Comparison of ENCODE assay signal across 11 cellular contexts in the genomic region with DNA sequence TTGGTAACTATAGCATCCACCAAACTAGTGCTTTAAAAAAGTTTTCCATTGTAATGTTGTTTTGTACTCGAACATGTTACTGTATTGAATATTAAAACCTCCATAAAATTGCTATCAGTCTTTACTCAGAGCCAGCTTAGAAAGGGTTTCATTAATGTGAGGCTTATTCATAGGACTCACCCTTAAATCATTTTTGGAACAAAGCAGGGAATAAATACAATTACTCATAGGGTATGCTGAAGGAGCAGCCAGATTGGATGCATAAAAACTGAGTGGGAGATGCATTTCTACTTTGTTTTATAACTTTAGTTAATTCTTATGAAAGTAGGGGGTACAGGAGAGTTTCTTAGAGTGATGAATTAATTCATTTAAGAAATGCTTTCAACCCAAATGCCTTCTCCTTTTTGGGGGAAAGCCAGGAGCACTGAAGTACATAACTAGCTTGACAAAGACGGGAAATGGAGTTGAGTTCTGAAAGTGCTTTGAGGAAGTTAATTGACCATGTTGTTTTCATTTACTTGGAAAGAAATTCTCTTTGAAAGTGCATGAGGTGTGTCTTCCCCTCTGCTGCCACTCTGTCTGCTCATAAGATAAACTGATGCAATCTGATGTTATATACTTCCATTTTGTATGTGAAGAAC.
DNase-seq lines count a peak whose midpoint lies in the region; ATAC-seq and TF ChIP-seq lines count a peak whose summit lies in the region.
"Had no signal": no experiment of that assay in that cellular context is flagged by ENCODE, and none has a peak within 500 bp of the region (broad histone marks: within the 10 kb centered on the region; RNA-seq: fewer than 3 reads in every experiment).

No MANE protein-coding gene starts in this region.

- peak; percentile 27 for ATAC-seq in lung (ENCODE audit: insufficient read depth, low FRiP score)
- no peak for ATAC-seq in WTC11
- ATAC-seq: HepG2 had no signal

- H3K4me1 ChIP-seq in lung (ENCODE audit: control insufficient read depth in 2 of 2, insufficient read depth in 2 of 2, low read length in 2 of 2), result no peaks in the 10 kb centered on the region
- no peaks in the 10 kb centered on the region for H3K4me1 ChIP-seq in CD4-positive, alpha-beta memory T cell (ENCODE audit: insufficient read depth, low read length)

- TF ChIP-seq CTCF in lung (IDR thresholded peaks at IDR 0.05; ENCODE audit: control extremely low read depth, extremely low read depth), result no peak
- no peak for TF ChIP-seq CTCF in WTC11 (IDR thresholded peaks at IDR 0.05)
- no peak for TF ChIP-seq CTCF in GM10266 (IDR thresholded peaks at IDR 0.05; ENCODE audit: control insufficient read depth, insufficient read depth, low read depth, missing control alignments)

- no peaks in the 10 kb centered on the region for H3K36me3 ChIP-seq in lung (ENCODE audit: control insufficient read depth in 2 of 2, insufficient read depth in 2 of 2, low read length in 2 of 2)
- no peaks in the 10 kb centered on the region for H3K36me3 ChIP-seq in CD4-positive, alpha-beta memory T cell (ENCODE audit: insufficient read depth, low read length)

- DNase-seq in AG20443 (ENCODE audit: low spot score) (peak; percentile 47), HCEC 1CT (peak; percentile 15), SKM-1 treated with dmso at 0.1 percent for 144 hours (lab: John Stamatoyannopoulos, UW; ENCODE audit: unreplicated experiment) (peak; percentile 40), lung (ENCODE audit: low spot score) (no peak), WTC11 (ENCODE audit: low spot score) (no peak), GM10266 (ENCODE audit: extremely low spot score) (no peak), DMS153 (lab: John Stamatoyannopoulos, UW) (no peak)
- DNase-seq in CD4-positive, alpha-beta memory T cell, result no peak
- DNase-seq: CD8-positive, alpha-beta memory T cell; nephron progenitor cell had no signal

- intact Hi-C loops in CD4-positive, alpha-beta memory T cell (cut with micrococcal nuclease), result no loop called here

- no peaks in the 10 kb centered on the region for H3K36me3 Mint-ChIP-seq in WTC11
- no peaks in the 10 kb centered on the region for H3K36me3 Mint-ChIP-seq in CD4-positive, alpha-beta memory T cell
- H3K36me3 Mint-ChIP-seq: CD8-positive, alpha-beta memory T cell had no signal

- WGBS in lung, 2 donors, result 44 to 53% methylated on average over 2 of the region's 2 CpGs

- CTCF ChIA-PET in WTC11 (lab: Charles Lee), result no interaction called here
- CTCF ChIA-PET in CD4-positive, alpha-beta memory T cell (lab: Charles Lee; ENCODE audit: partially characterized antibody), result no interaction called here

- H3K4me1 Mint-ChIP-seq in WTC11, result 0 out of 2 replicates have a peak, but pooled peaks cover 3% of the 10 kb centered on the region
- no peaks in the 10 kb centered on the region for H3K4me1 Mint-ChIP-seq in CD4-positive, alpha-beta memory T cell
- H3K4me1 Mint-ChIP-seq: CD8-positive, alpha-beta memory T cell had no signal

- H3K4me3 ChIP-seq in lung, result no peak overlapping the region
- H3K4me3 ChIP-seq in CD4-positive, alpha-beta memory T cell (ENCODE audit: low read length in 2 of 2), result no peak overlapping the region

- POLR2A ChIA-PET in WTC11 (lab: Charles Lee), result no interaction called here
- POLR2A ChIA-PET in CD4-positive, alpha-beta memory T cell (lab: Charles Lee; ENCODE audit: partially characterized antibody), result no interaction called here

- no peaks in the 10 kb centered on the region for H3K9me3 Mint-ChIP-seq in WTC11
- no peaks in the 10 kb centered on the region for H3K9me3 Mint-ChIP-seq in CD4-positive, alpha-beta memory T cell
- H3K9me3 Mint-ChIP-seq: CD8-positive, alpha-beta memory T cell; nephron progenitor cell had no signal

- H3K27me3 ChIP-seq in lung (ENCODE audit: control insufficient read depth, insufficient read depth), result no peaks in the 10 kb centered on the region
- no peaks in the 10 kb centered on the region for H3K27me3 ChIP-seq in CD4-positive, alpha-beta memory T cell (ENCODE audit: insufficient read depth, low read length)

- no peaks in the 10 kb centered on the region for H3K9me3 ChIP-seq in lung (ENCODE audit: control insufficient read depth in 2 of 2, insufficient read depth in 1 of 2, low read length in 1 of 2)
- no peaks in the 10 kb centered on the region for H3K9me3 ChIP-seq in CD4-positive, alpha-beta memory T cell (ENCODE audit: control insufficient read depth in 1 of 2, low read length in 2 of 2)

- no peak overlapping the region for H3K27ac Mint-ChIP-seq in WTC11
- H3K27ac Mint-ChIP-seq in CD4-positive, alpha-beta memory T cell, result no peak overlapping the region
- H3K27ac Mint-ChIP-seq: CD8-positive, alpha-beta memory T cell; nephron progenitor cell had no signal

- H3K27ac ChIP-seq in lung (ENCODE audit: low read depth in 1 of 2, low read length in 1 of 2), result no peak overlapping the region
- H3K27ac ChIP-seq in CD4-positive, alpha-beta memory T cell (ENCODE audit: low read depth, low read length), result no peak overlapping the region

- no peak overlapping the region for H3K4me3 Mint-ChIP-seq in WTC11
- no peak overlapping the region for H3K4me3 Mint-ChIP-seq in CD4-positive, alpha-beta memory T cell
- H3K4me3 Mint-ChIP-seq: CD8-positive, alpha-beta memory T cell; nephron progenitor cell had no signal

- no peaks in the 10 kb centered on the region for H3K27me3 Mint-ChIP-seq in WTC11 (ENCODE audit: low read depth)
- peaks cover 7 to 10% of the 10 kb centered on the region in 2 donors for H3K27me3 Mint-ChIP-seq in CD4-positive, alpha-beta memory T cell

TF ChIP-seq in WTC11, 78 proteins besides CTCF, POLR2A, EP300 and RAD21:
- TF ChIP-seq, protein P1, sequence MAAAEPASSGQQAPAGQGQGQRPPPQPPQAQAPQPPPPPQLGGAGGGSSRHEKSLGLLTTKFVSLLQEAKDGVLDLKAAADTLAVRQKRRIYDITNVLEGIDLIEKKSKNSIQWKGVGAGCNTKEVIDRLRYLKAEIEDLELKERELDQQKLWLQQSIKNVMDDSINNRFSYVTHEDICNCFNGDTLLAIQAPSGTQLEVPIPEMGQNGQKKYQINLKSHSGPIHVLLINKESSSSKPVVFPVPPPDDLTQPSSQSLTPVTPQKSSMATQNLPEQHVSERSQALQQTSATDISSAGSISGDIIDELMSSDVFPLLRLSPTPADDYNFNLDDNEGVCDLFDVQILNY (CRISPR knock-in tag; IDR thresholded peaks at IDR 0.05), result no peak
- TF ChIP-seq, protein P2, sequence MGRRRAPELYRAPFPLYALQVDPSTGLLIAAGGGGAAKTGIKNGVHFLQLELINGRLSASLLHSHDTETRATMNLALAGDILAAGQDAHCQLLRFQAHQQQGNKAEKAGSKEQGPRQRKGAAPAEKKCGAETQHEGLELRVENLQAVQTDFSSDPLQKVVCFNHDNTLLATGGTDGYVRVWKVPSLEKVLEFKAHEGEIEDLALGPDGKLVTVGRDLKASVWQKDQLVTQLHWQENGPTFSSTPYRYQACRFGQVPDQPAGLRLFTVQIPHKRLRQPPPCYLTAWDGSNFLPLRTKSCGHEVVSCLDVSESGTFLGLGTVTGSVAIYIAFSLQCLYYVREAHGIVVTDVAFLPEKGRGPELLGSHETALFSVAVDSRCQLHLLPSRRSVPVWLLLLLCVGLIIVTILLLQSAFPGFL (CRISPR knock-in tag; IDR thresholded peaks at IDR 0.05; ENCODE audit: borderline replicate concordance), result no peak
- TF ChIP-seq RELA (CRISPR knock-in tag; IDR thresholded peaks at IDR 0.05; ENCODE audit: borderline replicate concordance), result no peak
TF ChIP-seq in WTC11: peak in this region for 0.

Comparison
In these comparisons a context has a peak if more than half of its experiments do, and no peak if none do; other contexts are left out.
1. DNase-seq: peak in AG20443 (single experiment), HCEC 1CT (single experiment) and SKM-1 treated with dmso at 0.1 percent for 144 hours (single experiment); none in lung (single experiment), WTC11 (single experiment), GM10266 (single experiment), CD4-positive, alpha-beta memory T cell (0 of 5) and DMS153 (single experiment).